Comparison of ENCODE assay signal across 13 cellular contexts in genomic region chr7:93923291-93923690, GRCh38. TPM values are rescaled to one million over a fixed set of nuclear protein-coding genes. Genes with fewer than 3 reads are reported as not detected.
DNase-seq lines count a peak whose midpoint lies in the region; ATAC-seq and TF ChIP-seq lines count a peak whose summit lies in the region.
"Had no signal": no experiment of that assay in that cellular context is flagged by ENCODE, and none has a peak within 500 bp of the region (broad histone marks: within the 10 kb centered on the region; RNA-seq: fewer than 3 reads in every experiment).

No MANE protein-coding gene starts in this region.

- TF ChIP-seq POLR2A in spleen (IDR thresholded peaks at IDR 0.05): no peak

- H3K4me1 ChIP-seq in spleen: peaks cover 0 to 28% (median 2%) of the 10 kb centered on the region in 6 donors
- H3K4me1 ChIP-seq: testis had no signal

- TF ChIP-seq CTCF in astrocyte of the spinal cord (IDR thresholded peaks at IDR 0.05; ENCODE audit: low read depth, low read length) (no peak), spleen (IDR thresholded peaks at IDR 0.05 in 8 of 11, conservative IDR thresholded peaks at IDR 0.05 in 3 of 11) (no peak)

- ATAC-seq in GM18858 (IDR thresholded peaks at IDR 0.05; ENCODE audit: unreplicated experiment): no peak

- H3K36me3 ChIP-seq in spleen: peaks cover 0 to 16% (median 0%) of the 10 kb centered on the region in 6 donors

- peak overlapping the region; percentile 57 for H3K4me3 ChIP-seq in astrocyte of the spinal cord (ENCODE audit: low read depth, low read length)
- peak overlapping the region; percentile 30 to 71 (median 46) for H3K4me3 ChIP-seq in spleen

- peak overlapping the region in 7 of 8 donors; percentile 80 to 90 (median 88) for H3K27ac ChIP-seq in spleen

- intact Hi-C loops in spleen (cut with DNase I; ENCODE audit: low total_unique reads): loop anchor here (10.0 kb wide), 1 partner anchor 82 kb away; the partner anchor contains the start of gene BET1

- DNase-seq in ELR (ENCODE audit: low read depth): peak; percentile 30
- peak; percentile 29 for DNase-seq in astrocyte of the spinal cord (ENCODE audit: low read depth, low spot score)
- peak; percentile 22 for DNase-seq in kidney tubule cell (ENCODE audit: low spot score)
- no peak for DNase-seq in spleen
- no peak for DNase-seq in NOMO-1 treated with dmso at 0.1 percent for 144 hours (lab: John Stamatoyannopoulos, UW; ENCODE audit: unreplicated experiment)
- no peak for DNase-seq in stimulated activated CD4-positive, alpha-beta T cell treated with anti-CD3 and anti-CD28 coated beads, Interleukin-2, amount 100 ng/mL, for 48 hours
- no peak for DNase-seq in COR-L47 (lab: John Stamatoyannopoulos, UW)
- DNase-seq: activated CD8-positive, alpha-beta memory T cell treated with anti-CD3 and anti-CD28 coated beads, Interleukin-2, amount 50 U/mL, for 4 hours; DMS79 treated with DMSO at 0.1 percent for 48 hours; NCI-H345; T-helper 1 cell; testis had no signal

- WGBS in spleen, 5 donors: 27 to 42% (median 33%) methylated on average over 6 of the region's 6 CpGs

- in situ Hi-C loops in astrocyte of the spinal cord (cut with HindIII; ENCODE audit: low sequenced_read_pairs): no loop called here

- H3K27me3 ChIP-seq in spleen (replicated peaks in 1 of 7): peaks cover 0 to 20% (median 0%) of the 10 kb centered on the region in 7 donors
- H3K27me3 ChIP-seq: testis had no signal

- H3K9me3 ChIP-seq in spleen: no peaks in the 10 kb centered on the region
- H3K9me3 ChIP-seq: testis had no signal

RNA-seq across cellular contexts. Expression of gene GNG11, which starts 1.8 kb away (rescaled TPM):
- 10 to 100 TPM; 15.5 to 46.6 (median 32.2) TPM for total RNA-seq in spleen
- 10 to 100 TPM; 36.0 to 97.3 (median 38.0) TPM for polyA plus RNA-seq in spleen

RNA-seq across cellular contexts. Expression of gene GNGT1, which starts 16.9 kb away (rescaled TPM):
- not detected for total RNA-seq in spleen
- polyA plus RNA-seq in spleen: not detected
- total RNA-seq: testis had no signal

RNA-seq across cellular contexts. Expression of gene TFPI2, which starts 32.7 kb away (rescaled TPM):
- total RNA-seq in spleen: 1 to 10 TPM in 6 of 7 donors, under 1 TPM in 1; 0.92 to 6.3 (median 1.9) TPM
- polyA plus RNA-seq in spleen: 1 to 10 TPM; 1.1 to 1.2 (median 1.1) TPM

Comparison
In these comparisons a context has a peak if more than half of its experiments do, and no peak if none do; other contexts are left out.
1. DNase-seq: peak in ELR (single experiment), astrocyte of the spinal cord (single experiment) and kidney tubule cell (single experiment); none in spleen (single experiment), NOMO-1 treated with dmso at 0.1 percent for 144 hours (single experiment), stimulated activated CD4-positive, alpha-beta T cell treated with anti-CD3 and anti-CD28 coated beads, Interleukin-2, amount 100 ng/mL, for 48 hours (0 of 2) and COR-L47 (single experiment).